1 cellular context compared by ENCODE assay signal in the genomic region with DNA sequence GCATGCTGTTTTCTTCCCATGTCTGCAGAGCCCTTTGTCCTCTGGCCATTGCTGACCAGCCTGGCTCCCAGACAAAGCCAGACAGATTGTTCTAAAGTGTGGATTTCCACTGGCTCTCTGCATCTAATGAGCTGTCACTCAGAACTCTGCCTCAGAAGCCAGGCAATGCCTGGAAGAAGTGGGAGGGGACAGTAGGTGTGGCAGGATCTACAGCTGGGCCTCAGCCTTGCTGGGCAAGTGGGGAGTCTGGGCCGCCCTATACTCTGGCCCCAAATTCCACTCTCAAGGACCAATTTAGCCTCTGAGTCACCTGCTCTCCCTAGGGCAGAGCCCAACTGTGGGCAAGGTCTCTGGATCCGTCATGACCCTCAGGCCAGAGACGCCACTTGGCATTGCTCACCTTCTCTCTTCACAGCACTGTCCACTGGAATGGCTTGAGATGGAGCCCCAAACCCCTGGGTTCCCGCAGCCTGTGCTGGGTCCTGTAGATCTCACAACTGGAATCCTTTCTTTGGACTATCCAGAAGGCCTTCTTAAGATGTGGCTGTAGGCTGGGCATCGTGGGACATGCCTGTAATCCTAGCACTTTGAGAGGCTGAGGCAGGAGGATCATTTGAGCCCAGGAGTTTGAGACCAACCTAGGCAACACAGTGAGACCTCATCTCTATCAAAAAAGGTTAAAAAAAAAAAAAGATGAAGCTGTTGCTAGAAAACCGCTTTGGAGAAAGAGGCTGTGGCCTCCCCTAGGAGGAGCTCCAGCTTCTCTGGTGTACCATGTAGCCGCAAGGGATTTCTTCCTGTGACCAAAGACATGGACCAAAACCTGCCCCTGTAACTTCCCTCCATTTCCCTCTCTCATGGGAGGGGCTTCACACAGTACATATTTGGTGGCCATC.
TF ChIP-seq lines count a peak whose summit lies in the region.

No MANE protein-coding gene starts in this region.

TF ChIP-seq in GM23338, 12 proteins besides CTCF, POLR2A, EP300 and RAD21 (continued from another document):
- TF ChIP-seq, protein P1, sequence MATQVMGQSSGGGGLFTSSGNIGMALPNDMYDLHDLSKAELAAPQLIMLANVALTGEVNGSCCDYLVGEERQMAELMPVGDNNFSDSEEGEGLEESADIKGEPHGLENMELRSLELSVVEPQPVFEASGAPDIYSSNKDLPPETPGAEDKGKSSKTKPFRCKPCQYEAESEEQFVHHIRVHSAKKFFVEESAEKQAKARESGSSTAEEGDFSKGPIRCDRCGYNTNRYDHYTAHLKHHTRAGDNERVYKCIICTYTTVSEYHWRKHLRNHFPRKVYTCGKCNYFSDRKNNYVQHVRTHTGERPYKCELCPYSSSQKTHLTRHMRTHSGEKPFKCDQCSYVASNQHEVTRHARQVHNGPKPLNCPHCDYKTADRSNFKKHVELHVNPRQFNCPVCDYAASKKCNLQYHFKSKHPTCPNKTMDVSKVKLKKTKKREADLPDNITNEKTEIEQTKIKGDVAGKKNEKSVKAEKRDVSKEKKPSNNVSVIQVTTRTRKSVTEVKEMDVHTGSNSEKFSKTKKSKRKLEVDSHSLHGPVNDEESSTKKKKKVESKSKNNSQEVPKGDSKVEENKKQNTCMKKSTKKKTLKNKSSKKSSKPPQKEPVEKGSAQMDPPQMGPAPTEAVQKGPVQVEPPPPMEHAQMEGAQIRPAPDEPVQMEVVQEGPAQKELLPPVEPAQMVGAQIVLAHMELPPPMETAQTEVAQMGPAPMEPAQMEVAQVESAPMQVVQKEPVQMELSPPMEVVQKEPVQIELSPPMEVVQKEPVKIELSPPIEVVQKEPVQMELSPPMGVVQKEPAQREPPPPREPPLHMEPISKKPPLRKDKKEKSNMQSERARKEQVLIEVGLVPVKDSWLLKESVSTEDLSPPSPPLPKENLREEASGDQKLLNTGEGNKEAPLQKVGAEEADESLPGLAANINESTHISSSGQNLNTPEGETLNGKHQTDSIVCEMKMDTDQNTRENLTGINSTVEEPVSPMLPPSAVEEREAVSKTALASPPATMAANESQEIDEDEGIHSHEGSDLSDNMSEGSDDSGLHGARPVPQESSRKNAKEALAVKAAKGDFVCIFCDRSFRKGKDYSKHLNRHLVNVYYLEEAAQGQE (IDR thresholded peaks at IDR 0.05; ENCODE audit: unreplicated experiment), result no peak
- no peak for TF ChIP-seq EZH2phosphoT487 (IDR thresholded peaks at IDR 0.05; ENCODE audit: unreplicated experiment)
